Comparison of ENCODE assay signal across 8 cellular contexts in the genomic region with DNA sequence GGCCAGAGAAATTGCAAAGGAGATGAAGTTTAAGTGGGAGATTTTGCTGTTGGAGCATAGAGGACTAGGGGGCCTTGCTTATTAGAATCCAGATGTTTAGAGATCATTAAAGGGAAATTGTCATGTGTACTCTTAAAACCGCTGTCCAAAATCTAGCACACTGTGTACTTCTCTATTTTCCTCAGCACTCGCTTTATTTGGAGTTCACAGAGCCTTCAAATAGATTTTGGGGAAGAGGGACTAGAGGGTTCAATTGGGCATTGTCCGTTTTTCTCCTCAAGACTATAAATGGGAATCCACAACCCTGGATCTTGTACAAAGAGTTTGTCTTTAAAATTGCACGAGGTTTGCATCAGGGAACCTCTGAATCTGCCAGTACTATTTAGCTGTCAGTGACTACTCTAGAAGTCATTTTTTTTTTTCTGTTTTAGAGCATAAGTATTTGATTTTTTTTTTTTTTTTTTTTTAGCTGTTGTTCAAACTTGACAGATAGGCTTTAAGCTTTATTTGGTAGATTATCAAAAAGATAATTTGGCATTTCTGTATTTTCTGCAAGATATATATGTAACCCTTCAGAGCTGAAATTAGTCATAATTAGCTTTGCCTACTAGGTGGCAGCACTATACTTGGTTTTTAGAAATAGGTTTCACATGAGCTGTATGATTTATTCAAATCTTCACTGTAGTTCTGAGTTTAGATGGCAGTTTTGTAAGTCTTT. TPM values are rescaled to one million over a fixed set of nuclear protein-coding genes. Genes with fewer than 3 reads are reported as not detected.
DNase-seq lines count a peak whose midpoint lies in the region; ATAC-seq and TF ChIP-seq lines count a peak whose summit lies in the region.

No MANE protein-coding gene starts in this region.

- POLR2A ChIA-PET in HEK293T (lab: Yijun Ruan, JAX), result interaction anchor here (2.0 kb wide), 1 partner anchor 14 kb away, joined by 6 read pairs; a partner anchor contains a TSS

- H3K27ac ChIP-seq in 22Rv1, result no peak overlapping the region

- no peak overlapping the region for H3K4me3 ChIP-seq in GM12864 (ENCODE audit: low read depth, low read length)

- CTCF ChIA-PET in HEK293T (lab: Yijun Ruan, JAX), result interaction anchor here (0.6 to 1.3 kb wide), 7 partner anchors 8 to 272 kb away, joined by 3 to 7 read pairs (median 4); no protein-coding TSS in a partner anchor

- peak; percentile 72 for TF ChIP-seq CTCF in 22Rv1 (IDR thresholded peaks at IDR 0.05)
- peak; percentile 33 for TF ChIP-seq CTCF in GM12864 (IDR thresholded peaks at IDR 0.05; ENCODE audit: low read depth, low read length, missing control alignments)
- TF ChIP-seq CTCF in omental fat pad (IDR thresholded peaks at IDR 0.05), result no peak

- peak; percentile 73 for ATAC-seq in HG02798 (IDR thresholded peaks at IDR 0.05; ENCODE audit: poor library complexity, unreplicated experiment)
- no peak for ATAC-seq in omental fat pad (ENCODE audit: low FRiP score)

- DNase-seq in GM12864 (ENCODE audit: low read depth), result peak; percentile 12
- peak; percentile 33 for DNase-seq in NCI-H446 treated with DMSO at 0.1 percent for 48 hours (lab: John Stamatoyannopoulos, UW)
- DNase-seq in cerebellum (ENCODE audit: low spot score), result peak; percentile 52
- DNase-seq in middle frontal gyrus (ENCODE audit: extremely low spot score, low spot score), result peak; percentile 17
- no peak for DNase-seq in omental fat pad (ENCODE audit: low spot score)
- no peak for DNase-seq in HEK293T (ENCODE audit: extremely low spot score)

TF ChIP-seq in HEK293T, 16 proteins besides CTCF, POLR2A, EP300 and RAD21:
- TF ChIP-seq NFRKB (IDR thresholded peaks at IDR 0.05), result no peak
- no peak for TF ChIP-seq BHLHE40 (IDR thresholded peaks at IDR 0.05; ENCODE audit: borderline replicate concordance)
- no peak for TF ChIP-seq FOXM1 (IDR thresholded peaks at IDR 0.05; ENCODE audit: borderline replicate concordance)
- TF ChIP-seq L3MBTL2 (conservative IDR thresholded peaks at IDR 0.05), result no peak
- no peak for TF ChIP-seq LEF1 (IDR thresholded peaks at IDR 0.05; ENCODE audit: borderline replicate concordance)
- TF ChIP-seq ZNF384 (IDR thresholded peaks at IDR 0.05), result no peak
- no peak for TF ChIP-seq ARNT (IDR thresholded peaks at IDR 0.05)
- TF ChIP-seq, protein P1, sequence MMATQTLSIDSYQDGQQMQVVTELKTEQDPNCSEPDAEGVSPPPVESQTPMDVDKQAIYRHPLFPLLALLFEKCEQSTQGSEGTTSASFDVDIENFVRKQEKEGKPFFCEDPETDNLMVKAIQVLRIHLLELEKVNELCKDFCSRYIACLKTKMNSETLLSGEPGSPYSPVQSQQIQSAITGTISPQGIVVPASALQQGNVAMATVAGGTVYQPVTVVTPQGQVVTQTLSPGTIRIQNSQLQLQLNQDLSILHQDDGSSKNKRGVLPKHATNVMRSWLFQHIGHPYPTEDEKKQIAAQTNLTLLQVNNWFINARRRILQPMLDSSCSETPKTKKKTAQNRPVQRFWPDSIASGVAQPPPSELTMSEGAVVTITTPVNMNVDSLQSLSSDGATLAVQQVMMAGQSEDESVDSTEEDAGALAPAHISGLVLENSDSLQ (IDR thresholded peaks at IDR 0.05), result no peak
- no peak for TF ChIP-seq FOXA1 (IDR thresholded peaks at IDR 0.05)
- no peak for TF ChIP-seq SP1 (IDR thresholded peaks at IDR 0.05)
- no peak for TF ChIP-seq ELF4 (IDR thresholded peaks at IDR 0.05)
- TF ChIP-seq FOXK2 (IDR thresholded peaks at IDR 0.05), result no peak
- TF ChIP-seq CTBP1 (IDR thresholded peaks at IDR 0.05; ENCODE audit: borderline replicate concordance), result no peak

RNA-seq across cellular contexts. Expression of a gene that starts 14.2 kb away (rescaled TPM):
- total RNA-seq in cerebellum (64.5 TPM), omental fat pad (10 to 100 TPM; 16.8 to 29.8 (median 19.5) TPM)

RNA-seq across cellular contexts. Expression of a gene that starts 14.3 kb away (rescaled TPM):
- 59.0 TPM for total RNA-seq in cerebellum
- total RNA-seq in omental fat pad, result 100 to 1,000 TPM in 2 of 4 donors, 10 to 100 TPM in 2; 74.0 to 114 (median 97.4) TPM

RNA-seq across cellular contexts. Expression of a gene that starts 35.9 kb away (rescaled TPM):
- total RNA-seq in cerebellum (21.5 TPM), omental fat pad (1 to 10 TPM; 1.3 to 9.6 (median 4.9) TPM)

Comparison
In these comparisons a context has a peak if more than half of its experiments do, and no peak if none do; other contexts are left out.
1. CTCF ChIP-seq: peak in 22Rv1 (single experiment) and GM12864 (single experiment); none in omental fat pad (0 of 3).
2. DNase-seq: peak in GM12864 (single experiment), NCI-H446 treated with DMSO at 0.1 percent for 48 hours (single experiment), cerebellum (single experiment) and middle frontal gyrus (single experiment); none in omental fat pad (single experiment) and HEK293T (single experiment).